In genomic region chr1:42940851-42941639, GRCh38 we compare ENCODE assay signal across 8 cellular contexts. TPM values are rescaled to one million over a fixed set of nuclear protein-coding genes. Genes with fewer than 3 reads are reported as not detected.
DNase-seq lines count a peak whose midpoint lies in the region; ATAC-seq, FAIRE-seq and TF ChIP-seq lines count a peak whose summit lies in the region.

No MANE protein-coding gene starts in this region.

- H3K27me3 Mint-ChIP-seq in astrocyte (ENCODE audit: low read depth, unreplicated experiment): no peaks in the 10 kb centered on the region
- peaks cover 8% of the 10 kb centered on the region for H3K27me3 Mint-ChIP-seq in type B pancreatic cell

- in situ Hi-C loops in IMR-90 (cut with MboI; ENCODE audit: low sequenced_read_pairs): no loop called here

- H3K4me2 ChIP-seq in IMR-90 (ENCODE audit: low read depth, low read length) (peak overlapping the region; percentile 43; the same call in 1 of the 2 replicates), astrocyte (ENCODE audit: low read length) (peak overlapping the region; percentile 70)

- H3K18ac ChIP-seq in IMR-90 (ENCODE audit: low read depth, low read length): peak overlapping the region; percentile 92

- H3K4me3 Mint-ChIP-seq in astrocyte (ENCODE audit: unreplicated experiment): peak overlapping the region; percentile 73
- peak overlapping the region; percentile 80 for H3K4me3 Mint-ChIP-seq in type B pancreatic cell

- H3K27ac ChIP-seq in IMR-90 (ENCODE audit: insufficient read depth, low read length): peak overlapping the region; percentile 98
- H3K27ac ChIP-seq in astrocyte (ENCODE audit: low read depth, low read length): peak overlapping the region; percentile 99

- peak overlapping the region; percentile 98 for H2BK5ac ChIP-seq in IMR-90 (ENCODE audit: low read depth, low read length, poor library complexity, severe bottlenecking)

- peaks cover 36 to 94% of the 10 kb centered on the region in 2 experiments for H3K79me1 ChIP-seq in IMR-90 (ENCODE audit: low read depth in 1 of 2, low read length in 2 of 2)

- no peak for TF ChIP-seq RAD21 in IMR-90 (IDR thresholded peaks at IDR 0.05; ENCODE audit: low read length)

- H3K79me2 ChIP-seq in astrocyte (ENCODE audit: insufficient read depth, low read length): peaks cover 74% of the 10 kb centered on the region

- intact Hi-C loops in IMR-90 (cut with micrococcal nuclease): no loop called here

- peak; percentile 75 for DNase-seq in AG09319 (ENCODE audit: extremely low read depth, low read depth)
- DNase-seq in IMR-90: peak; percentile 99
- DNase-seq in astrocyte (ENCODE audit: low read depth): peak; percentile 100
- DNase-seq in kidney tubule cell (ENCODE audit: low spot score): peak; percentile 99
- DNase-seq in type B pancreatic cell (ENCODE audit: extremely low spot score, unreplicated experiment): no peak
- DNase-seq in GM10266 (ENCODE audit: extremely low spot score): no peak
- DNase-seq in hippocampal formation (lab: John Stamatoyannopoulos, UW): no peak

- H3K4me1 Mint-ChIP-seq in astrocyte (ENCODE audit: low read depth, unreplicated experiment): peaks cover 76% of the 10 kb centered on the region
- peaks cover 58% of the 10 kb centered on the region for H3K4me1 Mint-ChIP-seq in type B pancreatic cell (ENCODE audit: unreplicated experiment)

- TF ChIP-seq POLR2A in IMR-90 (IDR thresholded peaks at IDR 0.05; ENCODE audit: low read depth, low read length): no peak; the same call in 1 of the 2 replicates

- H2AFZ ChIP-seq in IMR-90 (replicated peaks; ENCODE audit: low read length, poor library complexity): peak overlapping the region; percentile 72
- H2AFZ ChIP-seq in astrocyte (ENCODE audit: low read depth, low read length): no peak overlapping the region

- H3K9me3 Mint-ChIP-seq in astrocyte (ENCODE audit: unreplicated experiment): no peaks in the 10 kb centered on the region
- peaks cover 4% of the 10 kb centered on the region for H3K9me3 Mint-ChIP-seq in type B pancreatic cell

- H4K8ac ChIP-seq in IMR-90 (ENCODE audit: low read depth in 2 of 2, low read length in 2 of 2): peak overlapping the region; percentile 97

- peak overlapping the region; percentile 97 for H3K14ac ChIP-seq in IMR-90 (replicated peaks; ENCODE audit: low read depth, low read length)

- H3K4me1 ChIP-seq in IMR-90 (ENCODE audit: control insufficient read depth, insufficient read depth, low read length) (peaks cover 74% of the 10 kb centered on the region), astrocyte (ENCODE audit: insufficient read depth, low read length) (peaks cover 77% of the 10 kb centered on the region)

- peak overlapping the region; percentile 53 for H3K9ac ChIP-seq in IMR-90 (ENCODE audit: low read depth, low read length)
- peak overlapping the region; percentile 82 for H3K9ac ChIP-seq in astrocyte (ENCODE audit: low read length)

- peak overlapping the region; percentile 94 for H4K5ac ChIP-seq in IMR-90 (ENCODE audit: low read depth, low read length)

- WGBS in IMR-90 (ENCODE audit: extremely low coverage in 2 of 2, insufficient read length in 1 of 2), 2 experiments: 25% methylated on average over 12 of the region's 14 CpGs; no CpG with 5 or more reads in 1 of the 2 experiments

- peak overlapping the region; percentile 96 for H3K56ac ChIP-seq in IMR-90 (ENCODE audit: extremely low read depth, insufficient read depth, low read length)

- CTCF ChIA-PET in IMR-90 (lab: Yijun Ruan, JAX): interaction anchor here (1.5 to 2.0 kb wide), 2 partner anchors 28 to 132 kb away, joined by 4 to 7 read pairs; no protein-coding TSS in a partner anchor

- H3K4me3 ChIP-seq in IMR-90 (ENCODE audit: insufficient read depth, low read depth, low read length): no peak overlapping the region
- H3K4me3 ChIP-seq in astrocyte (ENCODE audit: insufficient read depth, low read depth, low read length): peak overlapping the region; percentile 2

- peak overlapping the region; percentile 97 for H2AK9ac ChIP-seq in IMR-90 (replicated peaks; ENCODE audit: low read depth, low read length, poor library complexity)

- peak overlapping the region; percentile 99 for H2BK15ac ChIP-seq in IMR-90 (ENCODE audit: low read depth, low read length)

- no peaks in the 10 kb centered on the region for H3K27me3 ChIP-seq in IMR-90 (ENCODE audit: control insufficient read depth, insufficient read depth, low read length)
- no peaks in the 10 kb centered on the region for H3K27me3 ChIP-seq in astrocyte (ENCODE audit: insufficient read depth, low read length)

- peak overlapping the region; percentile 100 for H2AK5ac ChIP-seq in IMR-90 (ENCODE audit: low read depth, low read length)

- peak overlapping the region; percentile 99 for H3K23ac ChIP-seq in IMR-90 (ENCODE audit: low read depth, low read length)

- no peak for TF ChIP-seq CTCF in AG09319 (IDR thresholded peaks at IDR 0.05; ENCODE audit: low read depth, low read length)
- TF ChIP-seq CTCF in IMR-90 (conservative IDR thresholded peaks at IDR 0.05; ENCODE audit: low read depth, low read length): no peak
- no peak for TF ChIP-seq CTCF in astrocyte (IDR thresholded peaks at IDR 0.05; ENCODE audit: insufficient read depth, low read depth, low read length)
- TF ChIP-seq CTCF in type B pancreatic cell (conservative IDR thresholded peaks at IDR 0.05): no peak
- no peak for TF ChIP-seq CTCF in GM10266 (IDR thresholded peaks at IDR 0.05; ENCODE audit: control insufficient read depth, insufficient read depth, low read depth, missing control alignments)

- peaks cover 61% of the 10 kb centered on the region for H3K9me1 ChIP-seq in IMR-90 (ENCODE audit: insufficient read depth, low read length)

- POLR2A ChIA-PET in IMR-90 (lab: Charles Lee; ENCODE audit: unreplicated experiment): no interaction called here

- peaks cover 58% of the 10 kb centered on the region for H4K20me1 ChIP-seq in IMR-90 (ENCODE audit: insufficient read depth, low read length)
- H4K20me1 ChIP-seq in astrocyte (ENCODE audit: insufficient read depth, low read length): peaks cover 4% of the 10 kb centered on the region

- ATAC-seq in IMR-90 (ENCODE audit: low read depth): peak; percentile 69
- ATAC-seq in HG03521 (IDR thresholded peaks at IDR 0.05; ENCODE audit: unreplicated experiment): no peak

- H3K9me3 ChIP-seq in IMR-90 (ENCODE audit: control insufficient read depth, insufficient read depth, low read length) (no peaks in the 10 kb centered on the region), astrocyte (ENCODE audit: insufficient read depth, low read depth, low read length) (no peaks in the 10 kb centered on the region)

- dilution Hi-C loops in IMR-90 (cut with HindIII; ENCODE audit: low sequenced_read_pairs, unreplicated experiment): no loop called here

- H2BK20ac ChIP-seq in IMR-90 (ENCODE audit: low read depth, low read length): peak overlapping the region; percentile 99

- peak overlapping the region; percentile 99 for H2BK120ac ChIP-seq in IMR-90 (ENCODE audit: low read depth, low read length)

- peak overlapping the region; percentile 100 for H4K91ac ChIP-seq in IMR-90 (ENCODE audit: insufficient read depth, low read depth, low read length)

- BruUV-seq in IMR-90 (replicated peaks; lab: Mats Ljungman, UMichigan): no TSS peak

- FAIRE-seq in astrocyte (lab: Jason Lieb, UNC): peak; percentile 64

- H3K4ac ChIP-seq in IMR-90 (ENCODE audit: low read depth, low read length): peak overlapping the region; percentile 100

- H3K36me3 Mint-ChIP-seq in astrocyte (ENCODE audit: low read depth, unreplicated experiment): peaks cover 57% of the 10 kb centered on the region
- peaks cover 56% of the 10 kb centered on the region for H3K36me3 Mint-ChIP-seq in type B pancreatic cell

- H3K27ac Mint-ChIP-seq in astrocyte (ENCODE audit: unreplicated experiment) (peak overlapping the region; percentile 99), type B pancreatic cell (peak overlapping the region; percentile 98)

- H3K36me3 ChIP-seq in IMR-90 (ENCODE audit: control insufficient read depth, insufficient read depth, low read length) (peaks cover 73% of the 10 kb centered on the region), astrocyte (ENCODE audit: insufficient read depth, low read length) (peaks cover 21% of the 10 kb centered on the region)

TF ChIP-seq in IMR-90, 13 proteins besides CTCF, POLR2A, EP300 and RAD21:
- peak; percentile 24; the same call in 1 of the 2 replicates for TF ChIP-seq MXI1 (IDR thresholded peaks at IDR 0.05; ENCODE audit: borderline replicate concordance, low read depth, low read length)
- TF ChIP-seq BHLHE40 (IDR thresholded peaks at IDR 0.05; ENCODE audit: low read depth, low read length): peak; percentile 75; the same call in 1 of the 2 replicates
- peak; percentile 61; the same call in 1 of the 2 replicates for TF ChIP-seq MAZ (IDR thresholded peaks at IDR 0.05; ENCODE audit: borderline replicate concordance, low read depth, low read length)
- TF ChIP-seq FOS (IDR thresholded peaks at IDR 0.05; ENCODE audit: low read depth, low read length): peak; percentile 69
- TF ChIP-seq ELK1 (IDR thresholded peaks at IDR 0.05; ENCODE audit: borderline replicate concordance, low read depth, low read length): no peak

RNA-seq across cellular contexts. Expression of gene SLC2A1, which starts 17.6 kb away (rescaled TPM):
- total RNA-seq in IMR-90 (2012; rRNA removed) (203 and 395 TPM in 2 replicates), astrocyte (506 and 521 TPM in 2 replicates), type B pancreatic cell (ENCODE audit: low replicate concordance) (192 and 706 TPM in 2 replicates)
- 200 and 208 TPM in 2 replicates for polyA plus RNA-seq in IMR-90 (2012; rRNA removed)
- 557 and 944 TPM in 2 replicates for polyA plus RNA-seq in IMR-90 (2012; cell fraction: cytosol; rRNA removed)
- 202 and 690 TPM in 2 replicates for polyA plus RNA-seq in IMR-90 (2012; cell fraction: nucleus; rRNA removed; ENCODE audit: low replicate concordance)

Comparison
In these comparisons a context has a peak if more than half of its experiments do, and no peak if none do; other contexts are left out.
1. DNase-seq: peak in AG09319 (single experiment), IMR-90 (single experiment), astrocyte (single experiment) and kidney tubule cell (single experiment); none in type B pancreatic cell (single experiment), GM10266 (single experiment) and hippocampal formation (0 of 2).